ENCODE assay signal across 1 cellular context in the genomic region with DNA sequence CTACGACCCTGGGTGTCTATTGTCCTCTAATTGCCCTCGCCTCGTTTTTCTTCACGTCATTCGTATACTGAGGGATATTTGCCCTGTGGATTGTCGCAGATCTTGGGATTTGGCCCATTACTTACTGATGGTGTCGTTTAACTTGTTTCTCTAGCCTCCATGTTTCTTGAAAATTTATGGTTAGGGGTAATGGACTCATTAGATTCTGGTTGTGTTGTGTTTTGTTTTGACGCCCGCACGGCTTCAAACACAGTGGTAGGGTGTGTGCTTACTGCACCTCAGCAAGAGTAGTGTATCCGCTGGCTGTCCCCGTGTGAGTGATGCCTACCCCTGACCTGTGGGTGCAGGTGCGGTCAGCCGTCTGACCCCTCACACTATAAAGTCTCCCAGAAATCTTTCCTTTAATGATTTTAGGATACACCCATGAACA.
TF ChIP-seq lines count a peak whose summit lies in the region.

No MANE protein-coding gene starts in this region.

TF ChIP-seq in HepG2, 621 proteins besides CTCF, POLR2A, EP300 and RAD21 (continued from another document and continues in another):
- TF ChIP-seq, protein P1, sequence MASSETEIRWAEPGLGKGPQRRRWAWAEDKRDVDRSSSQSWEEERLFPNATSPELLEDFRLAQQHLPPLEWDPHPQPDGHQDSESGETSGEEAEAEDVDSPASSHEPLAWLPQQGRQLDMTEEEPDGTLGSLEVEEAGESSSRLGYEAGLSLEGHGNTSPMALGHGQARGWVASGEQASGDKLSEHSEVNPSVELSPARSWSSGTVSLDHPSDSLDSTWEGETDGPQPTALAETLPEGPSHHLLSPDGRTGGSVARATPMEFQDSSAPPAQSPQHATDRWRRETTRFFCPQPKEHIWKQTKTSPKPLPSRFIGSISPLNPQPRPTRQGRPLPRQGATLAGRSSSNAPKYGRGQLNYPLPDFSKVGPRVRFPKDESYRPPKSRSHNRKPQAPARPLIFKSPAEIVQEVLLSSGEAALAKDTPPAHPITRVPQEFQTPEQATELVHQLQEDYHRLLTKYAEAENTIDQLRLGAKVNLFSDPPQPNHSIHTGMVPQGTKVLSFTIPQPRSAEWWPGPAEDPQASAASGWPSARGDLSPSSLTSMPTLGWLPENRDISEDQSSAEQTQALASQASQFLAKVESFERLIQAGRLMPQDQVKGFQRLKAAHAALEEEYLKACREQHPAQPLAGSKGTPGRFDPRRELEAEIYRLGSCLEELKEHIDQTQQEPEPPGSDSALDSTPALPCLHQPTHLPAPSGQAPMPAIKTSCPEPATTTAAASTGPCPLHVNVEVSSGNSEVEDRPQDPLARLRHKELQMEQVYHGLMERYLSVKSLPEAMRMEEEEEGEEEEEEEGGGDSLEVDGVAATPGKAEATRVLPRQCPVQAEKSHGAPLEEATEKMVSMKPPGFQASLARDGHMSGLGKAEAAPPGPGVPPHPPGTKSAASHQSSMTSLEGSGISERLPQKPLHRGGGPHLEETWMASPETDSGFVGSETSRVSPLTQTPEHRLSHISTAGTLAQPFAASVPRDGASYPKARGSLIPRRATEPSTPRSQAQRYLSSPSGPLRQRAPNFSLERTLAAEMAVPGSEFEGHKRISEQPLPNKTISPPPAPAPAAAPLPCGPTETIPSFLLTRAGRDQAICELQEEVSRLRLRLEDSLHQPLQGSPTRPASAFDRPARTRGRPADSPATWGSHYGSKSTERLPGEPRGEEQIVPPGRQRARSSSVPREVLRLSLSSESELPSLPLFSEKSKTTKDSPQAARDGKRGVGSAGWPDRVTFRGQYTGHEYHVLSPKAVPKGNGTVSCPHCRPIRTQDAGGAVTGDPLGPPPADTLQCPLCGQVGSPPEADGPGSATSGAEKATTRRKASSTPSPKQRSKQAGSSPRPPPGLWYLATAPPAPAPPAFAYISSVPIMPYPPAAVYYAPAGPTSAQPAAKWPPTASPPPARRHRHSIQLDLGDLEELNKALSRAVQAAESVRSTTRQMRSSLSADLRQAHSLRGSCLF (CRISPR knock-in tag; IDR thresholded peaks at IDR 0.05; ENCODE audit: borderline replicate concordance), result no peak
- no peak for TF ChIP-seq ATAD3A (CRISPR knock-in tag; IDR thresholded peaks at IDR 0.05)
- TF ChIP-seq RARA (CRISPR knock-in tag; IDR thresholded peaks at IDR 0.05), result 0 out of 2 replicates have a peak, but pooled peaks have one; percentile 36
- no peak for TF ChIP-seq RORA (CRISPR knock-in tag; IDR thresholded peaks at IDR 0.05)
- no peak for TF ChIP-seq TGIF2 (CRISPR knock-in tag; IDR thresholded peaks at IDR 0.05)
- 0 out of 2 replicates have a peak, but pooled peaks have one; percentile 74 for TF ChIP-seq ZNF577 (CRISPR knock-in tag; IDR thresholded peaks at IDR 0.05; ENCODE audit: borderline replicate concordance, low read depth)
- 0 out of 2 replicates have a peak, but pooled peaks have one; percentile 21 for TF ChIP-seq HNF4A (CRISPR knock-in tag; IDR thresholded peaks at IDR 0.05)
- TF ChIP-seq ZNF713 (CRISPR knock-in tag; IDR thresholded peaks at IDR 0.05), result 0 out of 2 replicates have a peak, but pooled peaks have one; percentile 7
- TF ChIP-seq SP2 (CRISPR knock-in tag; IDR thresholded peaks at IDR 0.05), result peak; percentile 11; the same call in 1 of the 2 replicates
- TF ChIP-seq, protein P2, sequence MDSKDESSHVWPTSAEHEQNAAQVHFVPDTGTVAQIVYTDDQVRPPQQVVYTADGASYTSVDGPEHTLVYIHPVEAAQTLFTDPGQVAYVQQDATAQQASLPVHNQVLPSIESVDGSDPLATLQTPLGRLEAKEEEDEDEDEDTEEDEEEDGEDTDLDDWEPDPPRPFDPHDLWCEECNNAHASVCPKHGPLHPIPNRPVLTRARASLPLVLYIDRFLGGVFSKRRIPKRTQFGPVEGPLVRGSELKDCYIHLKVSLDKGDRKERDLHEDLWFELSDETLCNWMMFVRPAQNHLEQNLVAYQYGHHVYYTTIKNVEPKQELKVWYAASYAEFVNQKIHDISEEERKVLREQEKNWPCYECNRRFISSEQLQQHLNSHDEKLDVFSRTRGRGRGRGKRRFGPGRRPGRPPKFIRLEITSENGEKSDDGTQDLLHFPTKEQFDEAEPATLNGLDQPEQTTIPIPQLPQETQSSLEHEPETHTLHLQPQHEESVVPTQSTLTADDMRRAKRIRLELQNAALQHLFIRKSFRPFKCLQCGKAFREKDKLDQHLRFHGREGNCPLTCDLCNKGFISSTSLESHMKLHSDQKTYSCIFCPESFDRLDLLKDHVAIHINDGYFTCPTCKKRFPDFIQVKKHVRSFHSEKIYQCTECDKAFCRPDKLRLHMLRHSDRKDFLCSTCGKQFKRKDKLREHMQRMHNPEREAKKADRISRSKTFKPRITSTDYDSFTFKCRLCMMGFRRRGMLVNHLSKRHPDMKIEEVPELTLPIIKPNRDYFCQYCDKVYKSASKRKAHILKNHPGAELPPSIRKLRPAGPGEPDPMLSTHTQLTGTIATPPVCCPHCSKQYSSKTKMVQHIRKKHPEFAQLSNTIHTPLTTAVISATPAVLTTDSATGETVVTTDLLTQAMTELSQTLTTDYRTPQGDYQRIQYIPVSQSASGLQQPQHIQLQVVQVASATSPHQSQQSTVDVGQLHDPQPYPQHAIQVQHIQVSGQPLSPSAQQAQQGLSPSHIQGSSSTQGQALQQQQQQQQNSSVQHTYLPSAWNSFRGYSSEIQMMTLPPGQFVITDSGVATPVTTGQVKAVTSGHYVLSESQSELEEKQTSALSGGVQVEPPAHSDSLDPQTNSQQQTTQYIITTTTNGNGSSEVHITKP (CRISPR knock-in tag; IDR thresholded peaks at IDR 0.05; ENCODE audit: low read depth), result no peak
- TF ChIP-seq, protein P3, sequence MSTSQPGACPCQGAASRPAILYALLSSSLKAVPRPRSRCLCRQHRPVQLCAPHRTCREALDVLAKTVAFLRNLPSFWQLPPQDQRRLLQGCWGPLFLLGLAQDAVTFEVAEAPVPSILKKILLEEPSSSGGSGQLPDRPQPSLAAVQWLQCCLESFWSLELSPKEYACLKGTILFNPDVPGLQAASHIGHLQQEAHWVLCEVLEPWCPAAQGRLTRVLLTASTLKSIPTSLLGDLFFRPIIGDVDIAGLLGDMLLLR (CRISPR knock-in tag; IDR thresholded peaks at IDR 0.05), result peak; percentile 57; the same call in 1 of the 2 replicates
- TF ChIP-seq, protein P4, sequence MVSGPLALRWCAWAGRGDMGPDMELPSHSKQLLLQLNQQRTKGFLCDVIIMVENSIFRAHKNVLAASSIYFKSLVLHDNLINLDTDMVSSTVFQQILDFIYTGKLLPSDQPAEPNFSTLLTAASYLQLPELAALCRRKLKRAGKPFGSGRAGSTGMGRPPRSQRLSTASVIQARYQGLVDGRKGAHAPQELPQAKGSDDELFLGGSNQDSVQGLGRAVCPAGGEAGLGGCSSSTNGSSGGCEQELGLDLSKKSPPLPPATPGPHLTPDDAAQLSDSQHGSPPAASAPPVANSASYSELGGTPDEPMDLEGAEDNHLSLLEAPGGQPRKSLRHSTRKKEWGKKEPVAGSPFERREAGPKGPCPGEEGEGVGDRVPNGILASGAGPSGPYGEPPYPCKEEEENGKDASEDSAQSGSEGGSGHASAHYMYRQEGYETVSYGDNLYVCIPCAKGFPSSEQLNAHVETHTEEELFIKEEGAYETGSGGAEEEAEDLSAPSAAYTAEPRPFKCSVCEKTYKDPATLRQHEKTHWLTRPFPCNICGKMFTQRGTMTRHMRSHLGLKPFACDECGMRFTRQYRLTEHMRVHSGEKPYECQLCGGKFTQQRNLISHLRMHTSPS (CRISPR knock-in tag; IDR thresholded peaks at IDR 0.05; ENCODE audit: low read depth), result 0 out of 2 replicates have a peak, but pooled peaks have one; percentile 13
- TF ChIP-seq RXRB (CRISPR knock-in tag; IDR thresholded peaks at IDR 0.05; ENCODE audit: borderline replicate concordance), result no peak
- peak; percentile 22; the same call in 1 of the 2 replicates for TF ChIP-seq ZNF333 (CRISPR knock-in tag; IDR thresholded peaks at IDR 0.05; ENCODE audit: borderline replicate concordance)
- TF ChIP-seq TEAD3 (CRISPR knock-in tag; optimal IDR thresholded peaks at IDR 0.05; ENCODE audit: borderline replicate concordance), result peak; percentile 48
- no peak for TF ChIP-seq ZFP36 (IDR thresholded peaks at IDR 0.05; ENCODE audit: borderline replicate concordance, low read depth, low read length, partially characterized antibody)
- TF ChIP-seq, protein P5, sequence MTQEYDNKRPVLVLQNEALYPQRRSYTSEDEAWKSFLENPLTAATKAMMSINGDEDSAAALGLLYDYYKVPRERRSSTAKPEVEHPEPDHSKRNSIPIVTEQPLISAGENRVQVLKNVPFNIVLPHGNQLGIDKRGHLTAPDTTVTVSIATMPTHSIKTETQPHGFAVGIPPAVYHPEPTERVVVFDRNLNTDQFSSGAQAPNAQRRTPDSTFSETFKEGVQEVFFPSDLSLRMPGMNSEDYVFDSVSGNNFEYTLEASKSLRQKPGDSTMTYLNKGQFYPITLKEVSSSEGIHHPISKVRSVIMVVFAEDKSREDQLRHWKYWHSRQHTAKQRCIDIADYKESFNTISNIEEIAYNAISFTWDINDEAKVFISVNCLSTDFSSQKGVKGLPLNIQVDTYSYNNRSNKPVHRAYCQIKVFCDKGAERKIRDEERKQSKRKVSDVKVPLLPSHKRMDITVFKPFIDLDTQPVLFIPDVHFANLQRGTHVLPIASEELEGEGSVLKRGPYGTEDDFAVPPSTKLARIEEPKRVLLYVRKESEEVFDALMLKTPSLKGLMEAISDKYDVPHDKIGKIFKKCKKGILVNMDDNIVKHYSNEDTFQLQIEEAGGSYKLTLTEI (CRISPR knock-in tag; conservative IDR thresholded peaks at IDR 0.05), result no peak
- TF ChIP-seq ZNF839 (CRISPR knock-in tag; IDR thresholded peaks at IDR 0.05; ENCODE audit: borderline replicate concordance), result no peak; the same call in 1 of the 2 replicates
- TF ChIP-seq ZBTB8A (CRISPR knock-in tag; IDR thresholded peaks at IDR 0.05; ENCODE audit: borderline replicate concordance, low read depth), result no peak
- no peak for TF ChIP-seq CENPX (CRISPR knock-in tag; IDR thresholded peaks at IDR 0.05)
- peak; percentile 29; the same call in 1 of the 2 replicates for TF ChIP-seq ZNF431 (CRISPR knock-in tag; IDR thresholded peaks at IDR 0.05; ENCODE audit: borderline replicate concordance, low read depth)
- no peak for TF ChIP-seq ZNF850 (CRISPR knock-in tag; conservative IDR thresholded peaks at IDR 0.05)
- 0 out of 2 replicates have a peak, but pooled peaks have one; percentile 45 for TF ChIP-seq FOXO1 (CRISPR knock-in tag; IDR thresholded peaks at IDR 0.05)
- peak; percentile 23; the same call in 1 of the 2 replicates for TF ChIP-seq ZNF160 (CRISPR knock-in tag; IDR thresholded peaks at IDR 0.05)
- no peak for TF ChIP-seq SOX13 (IDR thresholded peaks at IDR 0.05)
- TF ChIP-seq SOX13 (CRISPR knock-in tag; conservative IDR thresholded peaks at IDR 0.05 in 1 of 2, IDR thresholded peaks at IDR 0.05 in 1 of 2), result peak in 1 of 2 experiments; percentile 11; a peak in 1 of 4 replicates
- TF ChIP-seq, protein P6, sequence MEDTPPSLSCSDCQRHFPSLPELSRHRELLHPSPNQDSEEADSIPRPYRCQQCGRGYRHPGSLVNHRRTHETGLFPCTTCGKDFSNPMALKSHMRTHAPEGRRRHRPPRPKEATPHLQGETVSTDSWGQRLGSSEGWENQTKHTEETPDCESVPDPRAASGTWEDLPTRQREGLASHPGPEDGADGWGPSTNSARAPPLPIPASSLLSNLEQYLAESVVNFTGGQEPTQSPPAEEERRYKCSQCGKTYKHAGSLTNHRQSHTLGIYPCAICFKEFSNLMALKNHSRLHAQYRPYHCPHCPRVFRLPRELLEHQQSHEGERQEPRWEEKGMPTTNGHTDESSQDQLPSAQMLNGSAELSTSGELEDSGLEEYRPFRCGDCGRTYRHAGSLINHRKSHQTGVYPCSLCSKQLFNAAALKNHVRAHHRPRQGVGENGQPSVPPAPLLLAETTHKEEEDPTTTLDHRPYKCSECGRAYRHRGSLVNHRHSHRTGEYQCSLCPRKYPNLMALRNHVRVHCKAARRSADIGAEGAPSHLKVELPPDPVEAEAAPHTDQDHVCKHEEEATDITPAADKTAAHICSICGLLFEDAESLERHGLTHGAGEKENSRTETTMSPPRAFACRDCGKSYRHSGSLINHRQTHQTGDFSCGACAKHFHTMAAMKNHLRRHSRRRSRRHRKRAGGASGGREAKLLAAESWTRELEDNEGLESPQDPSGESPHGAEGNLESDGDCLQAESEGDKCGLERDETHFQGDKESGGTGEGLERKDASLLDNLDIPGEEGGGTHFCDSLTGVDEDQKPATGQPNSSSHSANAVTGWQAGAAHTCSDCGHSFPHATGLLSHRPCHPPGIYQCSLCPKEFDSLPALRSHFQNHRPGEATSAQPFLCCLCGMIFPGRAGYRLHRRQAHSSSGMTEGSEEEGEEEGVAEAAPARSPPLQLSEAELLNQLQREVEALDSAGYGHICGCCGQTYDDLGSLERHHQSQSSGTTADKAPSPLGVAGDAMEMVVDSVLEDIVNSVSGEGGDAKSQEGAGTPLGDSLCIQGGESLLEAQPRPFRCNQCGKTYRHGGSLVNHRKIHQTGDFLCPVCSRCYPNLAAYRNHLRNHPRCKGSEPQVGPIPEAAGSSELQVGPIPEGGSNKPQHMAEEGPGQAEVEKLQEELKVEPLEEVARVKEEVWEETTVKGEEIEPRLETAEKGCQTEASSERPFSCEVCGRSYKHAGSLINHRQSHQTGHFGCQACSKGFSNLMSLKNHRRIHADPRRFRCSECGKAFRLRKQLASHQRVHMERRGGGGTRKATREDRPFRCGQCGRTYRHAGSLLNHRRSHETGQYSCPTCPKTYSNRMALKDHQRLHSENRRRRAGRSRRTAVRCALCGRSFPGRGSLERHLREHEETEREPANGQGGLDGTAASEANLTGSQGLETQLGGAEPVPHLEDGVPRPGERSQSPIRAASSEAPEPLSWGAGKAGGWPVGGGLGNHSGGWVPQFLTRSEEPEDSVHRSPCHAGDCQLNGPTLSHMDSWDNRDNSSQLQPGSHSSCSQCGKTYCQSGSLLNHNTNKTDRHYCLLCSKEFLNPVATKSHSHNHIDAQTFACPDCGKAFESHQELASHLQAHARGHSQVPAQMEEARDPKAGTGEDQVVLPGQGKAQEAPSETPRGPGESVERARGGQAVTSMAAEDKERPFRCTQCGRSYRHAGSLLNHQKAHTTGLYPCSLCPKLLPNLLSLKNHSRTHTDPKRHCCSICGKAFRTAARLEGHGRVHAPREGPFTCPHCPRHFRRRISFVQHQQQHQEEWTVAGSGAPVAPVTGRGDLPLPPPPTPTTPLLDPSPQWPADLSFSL (CRISPR knock-in tag; IDR thresholded peaks at IDR 0.05), result peak; percentile 81
- TF ChIP-seq, protein P7, sequence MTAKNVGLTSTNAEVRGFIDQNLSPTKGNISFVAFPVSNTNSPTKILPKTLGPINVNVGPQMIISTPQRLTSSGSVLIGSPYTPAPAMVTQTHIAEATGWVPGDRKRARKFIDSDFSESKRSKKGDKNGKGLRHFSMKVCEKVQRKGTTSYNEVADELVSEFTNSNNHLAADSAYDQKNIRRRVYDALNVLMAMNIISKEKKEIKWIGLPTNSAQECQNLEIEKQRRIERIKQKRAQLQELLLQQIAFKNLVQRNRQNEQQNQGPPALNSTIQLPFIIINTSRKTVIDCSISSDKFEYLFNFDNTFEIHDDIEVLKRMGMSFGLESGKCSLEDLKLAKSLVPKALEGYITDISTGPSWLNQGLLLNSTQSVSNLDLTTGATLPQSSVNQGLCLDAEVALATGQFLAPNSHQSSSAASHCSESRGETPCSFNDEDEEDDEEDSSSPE (CRISPR knock-in tag; IDR thresholded peaks at IDR 0.05), result no peak
- 0 out of 2 replicates have a peak, but pooled peaks have one; percentile 21 for TF ChIP-seq MIER3 (CRISPR knock-in tag; IDR thresholded peaks at IDR 0.05; ENCODE audit: borderline replicate concordance)
- peak; percentile 2; the same call in 1 of the 2 replicates for TF ChIP-seq ZNF616 (CRISPR knock-in tag; IDR thresholded peaks at IDR 0.05; ENCODE audit: low read depth)
